8 cellular contexts compared by ENCODE assay signal in genomic region chr15:53978248-53978906, GRCh38. TPM values are rescaled to one million over a fixed set of nuclear protein-coding genes. Genes with fewer than 3 reads are reported as not detected.
DNase-seq lines count a peak whose midpoint lies in the region; ATAC-seq and TF ChIP-seq lines count a peak whose summit lies in the region.

UNC13C (plus strand) TSS chr15:53978441; CDS start chr15:54012904, 34,463 bp downstream.

- DNase-seq in G401 (ENCODE audit: low spot score) (peak; percentile 89), NCI-H748 treated with DMSO at 0.1 percent for 48 hours (lab: John Stamatoyannopoulos, UW) (peak; percentile 10), glomerular visceral epithelial cell (ENCODE audit: extremely low spot score) (peak; percentile 37), omental fat pad (ENCODE audit: low spot score) (no peak), NCI-H1930 (lab: John Stamatoyannopoulos, UW) (no peak), NCI-H128 (lab: John Stamatoyannopoulos, UW; ENCODE audit: unreplicated experiment) (no peak), NCI-H2171 (lab: John Stamatoyannopoulos, UW) (no peak), NK-92 (lab: John Stamatoyannopoulos, UW; ENCODE audit: unreplicated experiment) (no peak)

- in situ Hi-C loops in G401 (cut with HindIII; ENCODE audit: low sequenced_read_pairs): no loop called here

- peak; percentile 68 for ATAC-seq in omental fat pad (ENCODE audit: low FRiP score)

- TF ChIP-seq CTCF in omental fat pad (IDR thresholded peaks at IDR 0.05): no peak

RNA-seq across cellular contexts. Expression of gene UNC13C, which starts in this region (rescaled TPM):
- total RNA-seq in G401 (2014; rRNA removed; shearing (Covaris generic)): not detected in 2 replicates
- under 1 TPM in 3 of 4 donors, not detected in 1; under 0.01 to 0.79 (median 0.09) TPM for total RNA-seq in omental fat pad

Comparison
In these comparisons a context has a peak if more than half of its experiments do, and no peak if none do; other contexts are left out.
1. Peak in DNase-seq in G401; RNA of the gene not detected or under 1 TPM.
2. Peak in ATAC-seq in omental fat pad; RNA of the gene not detected or under 1 TPM.
3. DNase-seq: peak in NCI-H748 treated with DMSO at 0.1 percent for 48 hours (single experiment) and glomerular visceral epithelial cell (single experiment); none in omental fat pad (single experiment), NCI-H1930 (0 of 2), NCI-H128 (single experiment), NCI-H2171 (single experiment) and NK-92 (single experiment).